ENCODE assay signal across 25 cellular contexts in the genomic region with DNA sequence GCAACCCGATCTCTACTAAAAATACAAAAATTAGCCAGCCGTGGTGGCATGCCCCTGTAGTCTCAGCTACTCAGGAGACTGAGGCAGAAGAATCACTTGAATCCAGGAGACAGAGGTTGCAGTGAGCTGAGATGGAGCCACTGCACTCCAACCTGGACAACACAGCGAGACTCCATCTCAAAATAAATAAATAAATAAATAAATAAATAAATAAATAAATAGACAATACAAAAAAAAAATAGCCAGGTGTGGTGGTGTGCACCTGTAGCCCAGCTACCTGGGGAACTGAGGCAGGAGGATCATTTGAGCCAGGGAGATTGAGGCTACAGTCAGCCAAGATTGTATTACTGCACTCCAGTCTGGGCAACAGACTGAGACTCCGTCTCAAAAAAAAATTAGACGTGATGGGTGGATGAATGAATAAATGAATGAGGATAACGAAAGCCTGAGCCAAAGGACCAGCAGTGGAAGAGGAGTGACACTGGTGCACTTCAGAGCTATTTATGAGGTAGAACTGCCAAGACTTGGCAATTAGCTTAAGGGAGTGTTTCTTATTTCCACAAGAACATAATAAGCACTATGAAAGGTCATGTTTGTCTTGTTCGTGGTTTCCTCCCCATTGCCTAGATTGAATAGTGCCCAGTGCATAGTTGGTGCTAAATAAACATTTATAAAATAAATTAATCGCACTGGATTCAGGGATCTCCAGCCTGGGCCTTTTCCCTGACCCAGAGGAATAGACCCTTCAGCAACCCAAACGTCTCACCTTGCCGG.
"Had no signal": no experiment of that assay in that cellular context is flagged by ENCODE, and none has a peak within 500 bp of the region (broad histone marks: within the 10 kb centered on the region; RNA-seq: fewer than 3 reads in every experiment).

No MANE protein-coding gene starts in this region.

- H3K9me3 ChIP-seq: ascending aorta, gastrocnemius medialis, heart left ventricle had no signal

- H3K27ac ChIP-seq: ascending aorta, foreskin keratinocyte, gastrocnemius medialis, heart left ventricle, VCaP had no signal

- H3K27me3 ChIP-seq: ascending aorta, foreskin keratinocyte, gastrocnemius medialis, heart left ventricle had no signal

- H3K4me1 ChIP-seq: ascending aorta, foreskin keratinocyte, gastrocnemius medialis, heart left ventricle had no signal

- DNase-seq: activated CD4-positive, alpha-beta memory T cell treated with anti-CD3 and anti-CD28 coated beads, Interleukin-2, amount 10 ng/mL, durations not matched to agents 7 days and 5 days; activated CD4-positive, alpha-beta T cell treated with anti-CD3 and anti-CD28 coated beads for 1 hour; activated CD4-positive, alpha-beta T cell treated with anti-CD3 and anti-CD28 coated beads for 4 hours; activated CD4-positive, alpha-beta T cell treated with anti-CD3 and anti-CD28 coated beads, Interleukin-2, amount 10 ng/mL, durations not matched to agents 7 days and 5 days; activated CD4-positive, alpha-beta T cell treated with anti-CD3 and anti-CD28 coated beads, Interleukin-2, amount 50 U/mL, for 4 hours; activated CD8-positive, alpha-beta memory T cell treated with anti-CD3 and anti-CD28 coated beads, Interleukin-2, amount 50 U/mL, for 48 hours; activated gamma-delta T cell; activated naive CD4-positive, alpha-beta T cell; activated naive CD4-positive, alpha-beta T cell treated with anti-CD3 and anti-CD28 coated beads, Interleukin-2, amount 10 ng/mL, durations not matched to agents 7 days and 5 days; activated naive CD8-positive, alpha-beta T cell treated with anti-CD3 and anti-CD28 coated beads, Interleukin-2, amount 10 ng/mL, durations not matched to agents 7 days and 5 days; activated T-cell treated with anti-CD3 and anti-CD28 coated beads for 4 hours; activated T-cell treated with anti-CD3 and anti-CD28 coated beads, Interleukin-2, amount 50 U/mL, for 24 hours; activated T-cell treated with anti-CD3 and anti-CD28 coated beads, Interleukin-2, amount 50 U/mL, for 72 hours; cortex of kidney; effector CD8-positive, alpha-beta T cell; foreskin keratinocyte; gastrocnemius medialis; glutamatergic neuron; heart left ventricle; T-helper 2 cell had no signal

- ATAC-seq: activated naive CD4-positive, alpha-beta T cell treated with anti-CD3 and anti-CD28 coated beads, Interleukin-2, amount 50 U/mL, for 72 hours; activated T-cell treated with anti-CD3 and anti-CD28 coated beads, Interleukin-2, amount 50 U/mL, for 72 hours; esophagus mucosa; foreskin keratinocyte; gastrocnemius medialis; heart left ventricle; WTC11 had no signal

- H3K36me3 ChIP-seq: ascending aorta, gastrocnemius medialis, heart left ventricle had no signal

- H3K4me3 ChIP-seq: ascending aorta, gastrocnemius medialis, heart left ventricle had no signal
